Comparison of ENCODE assay signal across 9 cellular contexts in genomic region chr10:93062499-93063216, GRCh38. TPM values are rescaled to one million over a fixed set of nuclear protein-coding genes. Genes with fewer than 3 reads are reported as not detected.
A peak's percentile ranks its signal among the peaks of the same experiment; 100 is the strongest.
DNase-seq lines count a peak whose midpoint lies in the region; ATAC-seq, FAIRE-seq and TF ChIP-seq lines count a peak whose summit lies in the region.
"Had no signal": no experiment of that assay in that cellular context is flagged by ENCODE, and none has a peak within 500 bp of the region (broad histone marks: within the 10 kb centered on the region; RNA-seq: fewer than 3 reads in every experiment).

No MANE protein-coding gene starts in this region.

- intact Hi-C loops in OCI-LY7 (cut with micrococcal nuclease; ENCODE audit: unreplicated experiment) (no loop called here), mucosa of descending colon (cut with DNase I, micrococcal nuclease) (no loop called here)

- H3K9me2 ChIP-seq in OCI-LY7 (ENCODE audit: insufficient read depth, low read length): no peaks in the 10 kb centered on the region

- H3K27me3 ChIP-seq in ectodermal cell (ENCODE audit: control insufficient read depth, insufficient read depth, low read length, poor library complexity, severe bottlenecking) (peaks cover 93% of the 10 kb centered on the region), tibial nerve (peaks cover 0 to 85% of the 10 kb centered on the region in 2 donors)

- H3K4me3 ChIP-seq in OCI-LY7 (ENCODE audit: low read depth, low read length, poor library complexity, severe bottlenecking) (no peak overlapping the region), ectodermal cell (ENCODE audit: insufficient read depth, low read depth, low read length) (peak overlapping the region; percentile 31), mucosa of descending colon (no peak overlapping the region), tibial nerve (peak overlapping the region in 2 of 4 donors; percentile 21 to 44)

- ATAC-seq in mucosa of descending colon: peak; percentile 89

- BruUV-seq in OCI-LY7 (replicated peaks; lab: Mats Ljungman, UMichigan): no TSS peak

- H3K27ac ChIP-seq in OCI-LY7 (ENCODE audit: low read depth, low read length, poor library complexity, severe bottlenecking) (no peak overlapping the region), ectodermal cell (ENCODE audit: insufficient read depth, low read depth, low read length, poor library complexity, severe bottlenecking) (no peak overlapping the region), tibial nerve (no peak overlapping the region), caudate nucleus (ENCODE audit: low read depth, low read length) (no peak overlapping the region)

- no peak for TF ChIP-seq EP300 in tibial nerve (IDR thresholded peaks at IDR 0.05)

- no peaks in the 10 kb centered on the region for H3K9me3 ChIP-seq in OCI-LY7 (ENCODE audit: low read length)
- H3K9me3 ChIP-seq in ectodermal cell (ENCODE audit: control insufficient read depth, low read length): no peaks in the 10 kb centered on the region
- H3K9me3 ChIP-seq in mucosa of descending colon: no peaks in the 10 kb centered on the region
- H3K9me3 ChIP-seq in tibial nerve: no peaks in the 10 kb centered on the region

- H3K79me2 ChIP-seq in OCI-LY7 (ENCODE audit: insufficient read depth, low read depth, low read length): no peaks in the 10 kb centered on the region

- POLR2A ChIA-PET in OCI-LY7 (lab: Charles Lee): no interaction called here

- H4K20me1 ChIP-seq in OCI-LY7 (ENCODE audit: insufficient read depth, low read length): no peaks in the 10 kb centered on the region

- in situ Hi-C loops in GM13976 (cut with MboI; ENCODE audit: low sequenced_read_pairs, unreplicated experiment): no loop called here

- no peak overlapping the region for H2AFZ ChIP-seq in OCI-LY7 (ENCODE audit: low read length)

- 3% methylated on average over 72 of the region's 72 CpGs for WGBS in ectodermal cell, 2 experiments
- 2 to 4% methylated on average over 36 to 58 of the region's 72 CpGs for WGBS in tibial nerve, 2 donors

- no peak overlapping the region for H3K4me2 ChIP-seq in OCI-LY7 (ENCODE audit: low read length)

- H3K4me1 ChIP-seq in OCI-LY7 (ENCODE audit: insufficient read depth, low read length, poor library complexity, severe bottlenecking) (no peaks in the 10 kb centered on the region), ectodermal cell (ENCODE audit: control insufficient read depth, insufficient read depth, low read length) (peaks cover 3% of the 10 kb centered on the region), mucosa of descending colon (ENCODE audit: low read depth) (peaks cover 21% of the 10 kb centered on the region), tibial nerve (peaks cover 0 to 41% (median 12%) of the 10 kb centered on the region in 4 donors)

- TF ChIP-seq CTCF in GM13976 (IDR thresholded peaks at IDR 0.05; ENCODE audit: borderline replicate concordance, control extremely low read depth, extremely low read depth, insufficient read depth, missing control alignments): peak; percentile 60
- peak; percentile 35; the same call in 1 of the 2 replicates for TF ChIP-seq CTCF in OCI-LY7 (conservative IDR thresholded peaks at IDR 0.05; ENCODE audit: low read length)
- TF ChIP-seq CTCF in mucosa of descending colon (IDR thresholded peaks at IDR 0.05): peak; percentile 42
- peak in 3 of 5 experiments; percentile 22 to 26 (median 25) for TF ChIP-seq CTCF in tibial nerve (IDR thresholded peaks at IDR 0.05)

- TF ChIP-seq POLR2A in tibial nerve (IDR thresholded peaks at IDR 0.05): no peak
- TF ChIP-seq POLR2A in GM12892 (IDR thresholded peaks at IDR 0.05; ENCODE audit: low read depth, low read length): no peak

- DNase-seq in GM13976 (ENCODE audit: low spot score): peak; percentile 84
- DNase-seq in OCI-LY7 (ENCODE audit: low spot score): no peak
- peak; percentile 54 to 70 (median 58) for DNase-seq in mucosa of descending colon
- no peak for DNase-seq in tibial nerve (ENCODE audit: low spot score in 2 of 2)
- DNase-seq in GM12892 (ENCODE audit: insufficient read length): no peak
- no peak for DNase-seq in anterior cingulate cortex (lab: John Stamatoyannopoulos, UW)
- no peak for DNase-seq in caudate nucleus (lab: John Stamatoyannopoulos, UW)

- FAIRE-seq in GM12892 (lab: Jason Lieb, UNC): no peak

- H3K36me3 ChIP-seq in OCI-LY7 (ENCODE audit: insufficient read depth, low read length): no peaks in the 10 kb centered on the region
- no peaks in the 10 kb centered on the region for H3K36me3 ChIP-seq in ectodermal cell (ENCODE audit: control insufficient read depth, insufficient read depth, low read length)
- H3K36me3 ChIP-seq in mucosa of descending colon (ENCODE audit: low read depth): no peaks in the 10 kb centered on the region
- peaks cover 0 to 24% (median 0%) of the 10 kb centered on the region in 3 donors for H3K36me3 ChIP-seq in tibial nerve

- CTCF ChIA-PET in OCI-LY7 (lab: Charles Lee; ENCODE audit: unreplicated experiment): no interaction called here

RNA-seq across cellular contexts. Expression of gene CYP26C1, which starts 2.1 kb away (rescaled TPM):
- total RNA-seq in OCI-LY7 (2014; rRNA removed; shearing (Covaris generic)): 0.15 and 0.19 TPM in 2 replicates
- total RNA-seq in OCI-LY7 (2022) (0.09 and 0.15 TPM in 2 replicates), mucosa of descending colon (under 1 TPM in 2 of 3 donors, not detected in 1; 0.09 to 0.14 TPM), tibial nerve (1 to 10 TPM in 1 of 4 donors, under 1 TPM in 1, not detected in 2; 0.20 to 2.2 TPM)
- 76.8 TPM for polyA plus RNA-seq in ectodermal cell (2013, experiment 1 of 4)
- 47.8 TPM for polyA plus RNA-seq in ectodermal cell (2013, experiment 2 of 4)
- polyA plus RNA-seq in ectodermal cell (2013, experiment 3 of 4): 56.7 TPM
- polyA plus RNA-seq in ectodermal cell (2013, experiment 4 of 4): 56.4 TPM
- not detected for polyA plus RNA-seq in GM12892 (2012; ENCODE audit: missing spikeins)
- total RNA-seq: T-helper 1 cell treated with Interleukin-12 subunit alpha and Interleukin-12 subunit beta and Interleukin-4 antibody, amounts not matched to agents 30 ng/mL and 1 ng/mL, for 36 hours had no signal

RNA-seq across cellular contexts. Expression of gene CYP26A1, which starts 11.0 kb away (rescaled TPM):
- total RNA-seq in OCI-LY7 (2014; rRNA removed; shearing (Covaris generic)): not detected in 2 replicates
- not detected in 2 replicates for total RNA-seq in OCI-LY7 (2022)
- polyA plus RNA-seq in ectodermal cell (2013, experiment 1 of 4): 60.5 TPM
- polyA plus RNA-seq in ectodermal cell (2013, experiment 2 of 4): 28.7 TPM
- 38.5 TPM for polyA plus RNA-seq in ectodermal cell (2013, experiment 3 of 4)
- 34.6 TPM for polyA plus RNA-seq in ectodermal cell (2013, experiment 4 of 4)
- not detected for total RNA-seq in mucosa of descending colon
- total RNA-seq in tibial nerve: not detected
- polyA plus RNA-seq in GM12892 (2012; ENCODE audit: missing spikeins): not detected
- total RNA-seq: T-helper 1 cell treated with Interleukin-12 subunit alpha and Interleukin-12 subunit beta and Interleukin-4 antibody, amounts not matched to agents 30 ng/mL and 1 ng/mL, for 36 hours had no signal

Comparison
In these comparisons a context has a peak if more than half of its experiments do, and no peak if none do; other contexts are left out.
1. DNase-seq: peak in GM13976 (single experiment) and mucosa of descending colon (3 of 3); none in OCI-LY7 (single experiment), tibial nerve (0 of 2), GM12892 (single experiment), anterior cingulate cortex (0 of 58) and caudate nucleus (0 of 61).
2. Peak in every context shown above with its lines, with median percentiles within 50 percentile points of each other: CTCF ChIP-seq.